ENCODE assay signal across 17 cellular contexts in the genomic region with DNA sequence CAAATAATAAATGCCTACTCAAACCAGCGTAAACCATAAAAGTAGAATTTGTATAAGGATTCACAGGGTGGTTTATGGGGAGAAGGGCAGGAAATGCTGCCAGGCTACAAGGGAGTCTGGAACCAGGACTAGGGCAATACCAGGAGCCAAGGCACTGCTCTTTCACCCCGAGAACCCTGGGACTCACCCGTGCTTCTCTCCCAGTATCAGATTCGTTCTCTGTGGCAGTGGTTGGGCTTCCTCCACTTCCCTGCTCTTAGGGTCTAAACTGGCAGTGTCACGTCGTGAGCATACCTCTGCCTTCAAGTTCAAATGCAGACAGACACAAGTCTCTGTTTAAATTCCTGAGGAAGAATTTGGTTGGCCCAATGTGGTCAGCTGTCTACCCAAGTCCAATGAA.
"Had no signal": no experiment of that assay in that cellular context is flagged by ENCODE, and none has a peak within 500 bp of the region (broad histone marks: within the 10 kb centered on the region; RNA-seq: fewer than 3 reads in every experiment).

No MANE protein-coding gene starts in this region.

- H3K27me3 ChIP-seq: right lobe of liver, testis, upper lobe of right lung had no signal

- H3K27ac ChIP-seq: parathyroid adenoma, right lobe of liver, testis had no signal

- H3K9me3 ChIP-seq: right lobe of liver, testis, upper lobe of right lung had no signal

- ATAC-seq: activated CD8-positive, alpha-beta T cell treated with anti-CD3 and anti-CD28 coated beads, Interleukin-2, amount 10 ng/mL, durations not matched to agents 7 days and 5 days; activated naive CD4-positive, alpha-beta T cell treated with anti-CD3 and anti-CD28 coated beads, Interleukin-2, amount 50 U/mL, for 72 hours; left ventricle myocardium superior; naive thymus-derived CD4-positive, alpha-beta T cell; stimulated activated effector memory CD8-positive, alpha-beta T cell treated with anti-CD3 and anti-CD28 coated beads, Interleukin-12 subunit alpha, Interleukin-12 subunit beta, amount 100 ng/mL, for 72 hours; WTC11 had no signal

- H3K9ac ChIP-seq: parathyroid adenoma had no signal

- FAIRE-seq: TTC549 had no signal

- H3K36me3 ChIP-seq: right lobe of liver, upper lobe of right lung had no signal

- H3K4me3 ChIP-seq: right lobe of liver, testis, upper lobe of right lung had no signal

- DNase-seq: activated CD4-positive, alpha-beta T cell treated with anti-CD3 and anti-CD28 coated beads for 4 hours; activated CD8-positive, alpha-beta T cell treated with anti-CD3 and anti-CD28 coated beads, Interleukin-2, amount 10 ng/mL, durations not matched to agents 7 days and 5 days; activated effector memory CD4-positive, alpha-beta T cell treated with anti-CD3 and anti-CD28 coated beads, Interleukin-2, amount 50 U/mL, for 16 hours; activated T-cell treated with anti-CD3 and anti-CD28 coated beads, Interleukin-2, amount 50 U/mL, for 24 hours; amniotic stem cell; foreskin melanocyte; naive thymus-derived CD4-positive, alpha-beta T cell; stimulated activated CD4-positive, alpha-beta T cell treated with anti-CD3 and anti-CD28 coated beads, Interleukin-4, amount 100 ng/mL, for 24 hours; testis had no signal
